19 cellular contexts compared by ENCODE assay signal in the genomic region with DNA sequence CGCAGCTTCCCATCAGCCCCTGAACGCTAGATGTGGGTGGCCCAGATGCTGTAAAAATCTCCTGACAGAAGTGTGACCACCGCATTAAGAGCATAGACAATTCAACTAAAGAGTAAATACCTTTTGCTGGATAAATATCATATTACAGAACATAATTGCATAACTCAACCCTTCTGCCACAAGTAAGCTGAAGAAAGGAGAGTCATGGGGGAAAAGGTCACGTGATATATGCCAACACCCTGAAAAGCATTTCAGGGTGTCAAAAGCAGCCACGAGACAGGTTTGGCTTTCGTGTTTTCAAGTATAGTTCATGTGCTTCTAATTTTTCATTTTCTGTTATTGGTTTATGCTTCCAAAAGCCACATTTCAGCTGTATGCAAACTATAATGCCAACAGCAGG.
DNase-seq lines count a peak whose midpoint lies in the region; ATAC-seq and TF ChIP-seq lines count a peak whose summit lies in the region.
"Had no signal": no experiment of that assay in that cellular context is flagged by ENCODE, and none has a peak within 500 bp of the region (broad histone marks: within the 10 kb centered on the region; RNA-seq: fewer than 3 reads in every experiment).

No MANE protein-coding gene starts in this region.

- CTCF ChIA-PET in Caco-2 (lab: Charles Lee) = no interaction called here

- BruUV-seq in Caco-2 (replicated peaks; lab: Mats Ljungman, UMichigan) = no TSS peak

- peak overlapping the region; percentile 64 for H3K4me2 ChIP-seq in osteoblast (ENCODE audit: insufficient read depth, low read length)

- H3K4me1 ChIP-seq in osteoblast (ENCODE audit: insufficient read depth, low read length) (peaks cover 44% of the 10 kb centered on the region), Caco-2 (no peaks in the 10 kb centered on the region)

- H3K4me1 Mint-ChIP-seq in Caco-2 (ENCODE audit: low read depth, unreplicated experiment) = peaks cover 2% of the 10 kb centered on the region
- H3K4me1 Mint-ChIP-seq: activated T-helper 17 cell treated with anti-CD3 and anti-CD28 coated beads, Interleukin-2, amount 50 U/mL, for 72 hours; CD14-positive monocyte; T-cell had no signal

- no peaks in the 10 kb centered on the region for H3K36me3 ChIP-seq in osteoblast (ENCODE audit: insufficient read depth, low read length)
- H3K36me3 ChIP-seq in Caco-2 (ENCODE audit: control insufficient read depth, insufficient read depth, low read length) = no peaks in the 10 kb centered on the region

- DNase-seq in NCI-H2107 treated with DMSO at 0.1 percent for 48 hours (lab: John Stamatoyannopoulos, UW; ENCODE audit: unreplicated experiment) (peak; percentile 71), NCI-H2107 (lab: John Stamatoyannopoulos, UW) (no peak), NCI-H526 treated with DMSO at 0.1 percent for 48 hours (lab: John Stamatoyannopoulos, UW) (peak; percentile 96), choroid plexus epithelial cell (ENCODE audit: low read depth) (peak; percentile 79), osteoblast (ENCODE audit: insufficient read length, low spot score, missing footprints) (peak; percentile 14), occipital lobe (lab: John Stamatoyannopoulos, UW) (no peak), Caco-2 (no peak)
- DNase-seq: DMS79 treated with DMSO at 0.1 percent for 48 hours; endodermal cell; NCI-H1417; stimulated activated naive CD8-positive, alpha-beta T cell treated with anti-CD3 and anti-CD28 coated beads, Interleukin-15, Interleukin-2, amounts not matched to agents 100 U/mL and 50 U/mL, for 24 hours; T-cell had no signal

- H3K27ac Mint-ChIP-seq in Caco-2 (ENCODE audit: unreplicated experiment) = no peak overlapping the region
- H3K27ac Mint-ChIP-seq: activated T-helper 17 cell treated with anti-CD3 and anti-CD28 coated beads, Interleukin-2, amount 50 U/mL, for 72 hours; CD14-positive monocyte; endodermal cell; natural killer cell treated with Interleukin-12 subunit alpha and Interleukin-12 subunit beta and Interleukin-15 and Interleukin-18, amount 100 ng/mL, for 72 hours; T-cell; type B pancreatic cell; WTC11 had no signal

- no peak overlapping the region for H3K4me3 Mint-ChIP-seq in Caco-2 (ENCODE audit: unreplicated experiment)
- H3K4me3 Mint-ChIP-seq: activated T-helper 17 cell treated with anti-CD3 and anti-CD28 coated beads, Interleukin-2, amount 50 U/mL, for 72 hours; CD14-positive monocyte; endodermal cell; natural killer cell treated with Interleukin-12 subunit alpha and Interleukin-12 subunit beta and Interleukin-15 and Interleukin-18, amount 100 ng/mL, for 72 hours; T-cell; type B pancreatic cell; WTC11 had no signal

- H3K79me2 ChIP-seq in osteoblast (ENCODE audit: insufficient read depth, low read length) = peaks cover 56% of the 10 kb centered on the region

- H3K27ac ChIP-seq in osteoblast (ENCODE audit: low read depth, low read length) = peak overlapping the region; percentile 57
- H3K27ac ChIP-seq: HL-60 had no signal

- H3K27me3 Mint-ChIP-seq in Caco-2 (ENCODE audit: insufficient read depth, unreplicated experiment) = peaks cover 15% of the 10 kb centered on the region

- H4K20me1 ChIP-seq in osteoblast (ENCODE audit: insufficient read depth, low read length) = no peaks in the 10 kb centered on the region

- H3K9me3 Mint-ChIP-seq in Caco-2 (ENCODE audit: unreplicated experiment) = no peaks in the 10 kb centered on the region
- H3K9me3 Mint-ChIP-seq: activated T-helper 17 cell treated with anti-CD3 and anti-CD28 coated beads, Interleukin-2, amount 50 U/mL, for 72 hours; endodermal cell; T-cell; WTC11 had no signal

- H3K4me3 ChIP-seq in choroid plexus epithelial cell (ENCODE audit: low read depth, low read length) (no peak overlapping the region), osteoblast (ENCODE audit: insufficient read depth, low read length) (peak overlapping the region; percentile 9), Caco-2 (ENCODE audit: low read depth, low read length) (no peak overlapping the region)

- intact Hi-C loops in Caco-2 (cut with micrococcal nuclease; ENCODE audit: unreplicated experiment) = no loop called here

- TF ChIP-seq CTCF in choroid plexus epithelial cell (conservative IDR thresholded peaks at IDR 0.05; ENCODE audit: low read depth, low read length) (no peak), osteoblast (IDR thresholded peaks at IDR 0.05; ENCODE audit: extremely low read depth, low read depth, low read length) (no peak), Caco-2 (IDR thresholded peaks at IDR 0.05; ENCODE audit: insufficient read depth in 1 of 2, low read depth in 1 of 2, low read length in 1 of 2, severe bottlenecking in 1 of 2, unreplicated experiment in 1 of 2) (no peak)

- H3K27me3 ChIP-seq in osteoblast (ENCODE audit: insufficient read depth, low read length) = no peaks in the 10 kb centered on the region
- no peaks in the 10 kb centered on the region for H3K27me3 ChIP-seq in Caco-2 (replicated peaks; ENCODE audit: control insufficient read depth, insufficient read depth, low read length)

- POLR2A ChIA-PET in Caco-2 (lab: Charles Lee) = no interaction called here

- no peaks in the 10 kb centered on the region for H3K9me3 ChIP-seq in osteoblast (ENCODE audit: low read depth, low read length)
- H3K9me3 ChIP-seq in Caco-2 = no peaks in the 10 kb centered on the region

- no peak for ATAC-seq in HG02763 (IDR thresholded peaks at IDR 0.05; ENCODE audit: unreplicated experiment)
- ATAC-seq: activated T-helper 17 cell treated with anti-CD3 and anti-CD28 coated beads, Interleukin-2, amount 50 U/mL, for 72 hours; natural killer cell treated with Interleukin-12 subunit alpha and Interleukin-12 subunit beta and Interleukin-15 and Interleukin-18, amount 100 ng/mL, for 72 hours; stimulated activated naive CD8-positive, alpha-beta T cell treated with anti-CD3 and anti-CD28 coated beads, Interleukin-15, Interleukin-2, amounts not matched to agents 100 U/mL and 50 U/mL, for 24 hours; T-cell; WTC11 had no signal

- peak overlapping the region; percentile 35 for H2AFZ ChIP-seq in osteoblast (ENCODE audit: low read length)

- H3K36me3 Mint-ChIP-seq in Caco-2 (ENCODE audit: insufficient read depth, unreplicated experiment) = no peaks in the 10 kb centered on the region
- H3K36me3 Mint-ChIP-seq: CD14-positive monocyte; natural killer cell treated with Interleukin-12 subunit alpha and Interleukin-12 subunit beta and Interleukin-15 and Interleukin-18, amount 100 ng/mL, for 72 hours; T-cell; type B pancreatic cell; WTC11 had no signal

Comparison
In these comparisons a context has a peak if more than half of its experiments do, and no peak if none do; other contexts are left out.
1. DNase-seq: peak in NCI-H2107 treated with DMSO at 0.1 percent for 48 hours (single experiment), NCI-H526 treated with DMSO at 0.1 percent for 48 hours (single experiment), choroid plexus epithelial cell (single experiment) and osteoblast (single experiment); none in NCI-H2107 (single experiment), occipital lobe (single experiment) and Caco-2 (0 of 2).